In the genomic region with DNA sequence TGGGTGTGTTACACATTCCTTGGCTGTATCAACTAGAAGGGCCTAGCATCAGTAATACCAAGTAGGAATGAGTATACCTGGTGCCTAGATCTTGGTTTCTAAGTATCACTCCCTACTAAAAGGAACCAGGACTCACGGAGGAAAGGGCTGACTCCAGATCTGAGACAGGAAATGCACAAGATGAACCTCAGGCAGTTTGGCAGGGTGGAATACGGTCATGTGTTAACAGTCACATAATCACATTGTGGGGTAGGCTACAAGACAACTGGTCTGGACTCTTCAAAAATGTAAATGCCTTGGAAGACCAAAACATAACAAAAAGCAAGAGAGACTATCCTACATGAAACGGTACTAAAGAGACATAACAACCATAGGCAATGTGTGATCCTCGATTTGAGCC, we compare ENCODE assay signal across 1 cellular context.
TF ChIP-seq lines count a peak whose summit lies in the region.

No MANE protein-coding gene starts in this region.

TF ChIP-seq in H1, 55 proteins besides CTCF, POLR2A, EP300 and RAD21:
- TF ChIP-seq, protein P1, sequence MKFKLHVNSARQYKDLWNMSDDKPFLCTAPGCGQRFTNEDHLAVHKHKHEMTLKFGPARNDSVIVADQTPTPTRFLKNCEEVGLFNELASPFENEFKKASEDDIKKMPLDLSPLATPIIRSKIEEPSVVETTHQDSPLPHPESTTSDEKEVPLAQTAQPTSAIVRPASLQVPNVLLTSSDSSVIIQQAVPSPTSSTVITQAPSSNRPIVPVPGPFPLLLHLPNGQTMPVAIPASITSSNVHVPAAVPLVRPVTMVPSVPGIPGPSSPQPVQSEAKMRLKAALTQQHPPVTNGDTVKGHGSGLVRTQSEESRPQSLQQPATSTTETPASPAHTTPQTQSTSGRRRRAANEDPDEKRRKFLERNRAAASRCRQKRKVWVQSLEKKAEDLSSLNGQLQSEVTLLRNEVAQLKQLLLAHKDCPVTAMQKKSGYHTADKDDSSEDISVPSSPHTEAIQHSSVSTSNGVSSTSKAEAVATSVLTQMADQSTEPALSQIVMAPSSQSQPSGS (IDR thresholded peaks at IDR 0.05; ENCODE audit: low read length): no peak
- TF ChIP-seq JUND (IDR thresholded peaks at IDR 0.05; ENCODE audit: low read length) (no peak), SIRT6 (IDR thresholded peaks at IDR 0.05; ENCODE audit: low read length) (no peak), JUN (IDR thresholded peaks at IDR 0.05; ENCODE audit: low read depth, low read length) (no peak)
